24 cellular contexts compared by ENCODE assay signal in genomic region chr2:238658054-238658407, GRCh38.
"Had no signal": no experiment of that assay in that cellular context is flagged by ENCODE, and none has a peak within 500 bp of the region (broad histone marks: within the 10 kb centered on the region; RNA-seq: fewer than 3 reads in every experiment).

No MANE protein-coding gene starts in this region.

- H3K36me3 Mint-ChIP-seq: activated naive CD8-positive, alpha-beta T cell treated with anti-CD3 and anti-CD28 coated beads, Interleukin-2, amount 10 ng/mL, durations not matched to agents 7 days and 5 days had no signal

- H3K27me3 ChIP-seq: adrenal gland had no signal

- H3K4me3 ChIP-seq: adrenal gland had no signal

- H3K27ac ChIP-seq: adrenal gland, KMS-11 had no signal

- H3K4me1 Mint-ChIP-seq: activated B cell treated with CpG ODN at 0.5 μM for 24 hours; activated CD4-positive, alpha-beta memory T cell treated with anti-CD3 and anti-CD28 coated beads, Interleukin-2, amount 10 ng/mL, durations not matched to agents 7 days and 5 days; activated naive CD8-positive, alpha-beta T cell treated with anti-CD3 and anti-CD28 coated beads, Interleukin-2, amount 10 ng/mL, durations not matched to agents 7 days and 5 days had no signal

- DNase-seq: activated B cell treated with CpG ODN at 0.5 μM for 24 hours; activated CD4-positive, alpha-beta memory T cell treated with anti-CD3 and anti-CD28 coated beads, Interleukin-2, amount 10 ng/mL, durations not matched to agents 7 days and 5 days; activated CD4-positive, alpha-beta T cell treated with anti-CD3 and anti-CD28 coated beads for 1 hour; activated CD4-positive, alpha-beta T cell treated with anti-CD3 and anti-CD28 coated beads, Interleukin-2, amount 50 U/mL, for 1 hour; activated naive CD4-positive, alpha-beta T cell treated with anti-CD3 and anti-CD28 coated beads, Interleukin-2, amount 50 U/mL, for 16 hours; activated naive CD8-positive, alpha-beta T cell treated with anti-CD3 and anti-CD28 coated beads, Interleukin-2, amount 10 ng/mL, durations not matched to agents 7 days and 5 days; activated T-cell treated with anti-CD3 and anti-CD28 coated beads for 4 hours; activated T-cell treated with anti-CD3 and anti-CD28 coated beads, Interleukin-2, amount 50 U/mL, for 72 hours; anterior cingulate cortex; caudate nucleus; NCI-H1092; NCI-H1417 treated with DMSO at 0.1 percent for 48 hours; NCI-H1694 treated with DMSO at 0.1 percent for 48 hours; NCI-H2029 treated with DMSO at 0.1 percent for 48 hours; NCI-H345; NCI-H510A; NCI-H69; PC-3; SHP77 treated with DMSO at 0.1 percent for 48 hours; T-helper 9 cell had no signal

- H3K27ac Mint-ChIP-seq: activated B cell treated with CpG ODN at 0.5 μM for 24 hours; activated CD4-positive, alpha-beta memory T cell treated with anti-CD3 and anti-CD28 coated beads, Interleukin-2, amount 10 ng/mL, durations not matched to agents 7 days and 5 days; activated naive CD8-positive, alpha-beta T cell treated with anti-CD3 and anti-CD28 coated beads, Interleukin-2, amount 10 ng/mL, durations not matched to agents 7 days and 5 days; activated T-cell treated with anti-CD3 and anti-CD28 coated beads, Interleukin-2, amount 50 U/mL, for 72 hours; activated T-helper 2 cell treated with anti-CD3 and anti-CD28 coated beads, Interferon-gamma antibody, Interleukin-2, Interleukin-4, amounts not matched to agents 10 μg/mL and 5 μg/mL and 100 μg/mL, durations not matched to agents 14 hours and 24 hours and 36 hours; T-helper 1 cell treated with Interleukin-12 subunit alpha and Interleukin-12 subunit beta and Interleukin-4 antibody, amounts not matched to agents 30 μg/mL and 1 μg/mL, for 36 hours had no signal

- ATAC-seq: activated T-cell treated with anti-CD3 and anti-CD28 coated beads, Interleukin-2, amount 50 U/mL, for 72 hours; PC-3 had no signal

- H3K4me3 Mint-ChIP-seq: activated B cell treated with CpG ODN at 0.5 μM for 24 hours; activated CD4-positive, alpha-beta memory T cell treated with anti-CD3 and anti-CD28 coated beads, Interleukin-2, amount 10 ng/mL, durations not matched to agents 7 days and 5 days; activated naive CD8-positive, alpha-beta T cell treated with anti-CD3 and anti-CD28 coated beads, Interleukin-2, amount 10 ng/mL, durations not matched to agents 7 days and 5 days; activated T-cell treated with anti-CD3 and anti-CD28 coated beads, Interleukin-2, amount 50 U/mL, for 72 hours; T-helper 1 cell treated with Interleukin-12 subunit alpha and Interleukin-12 subunit beta and Interleukin-4 antibody, amounts not matched to agents 30 μg/mL and 1 μg/mL, for 36 hours had no signal
